11 cellular contexts compared by ENCODE assay signal in genomic region chr12:43407816-43408645, GRCh38.
DNase-seq lines count a peak whose midpoint lies in the region; ATAC-seq and TF ChIP-seq lines count a peak whose summit lies in the region.
"Had no signal": no experiment of that assay in that cellular context is flagged by ENCODE, and none has a peak within 500 bp of the region (broad histone marks: within the 10 kb centered on the region; RNA-seq: fewer than 3 reads in every experiment).

No MANE protein-coding gene starts in this region.

- DNase-seq in OCI-M1 (lab: John Stamatoyannopoulos, UW) (peak; percentile 19), retinal pigment epithelial cell (ENCODE audit: low read depth) (peak; percentile 39), right cardiac atrium (no peak), NCI-H2171 (lab: John Stamatoyannopoulos, UW) (no peak), NCI-H345 treated with DMSO at 0.1 percent for 48 hours (lab: John Stamatoyannopoulos, UW; ENCODE audit: unreplicated experiment) (no peak)
- no peak for DNase-seq in activated CD4-positive, alpha-beta memory T cell treated with anti-CD3 and anti-CD28 coated beads for 36 hours
- DNase-seq: GDM1, naive B cell, NCI-H2227 treated with DMSO at 0.1 percent for 48 hours had no signal

- ATAC-seq in GM18909 (IDR thresholded peaks at IDR 0.05; ENCODE audit: poor library complexity, unreplicated experiment) (peak; percentile 74), HG02763 (IDR thresholded peaks at IDR 0.05; ENCODE audit: unreplicated experiment) (peak; percentile 81), right cardiac atrium (no peak)

- no peak overlapping the region for H3K4me3 ChIP-seq in retinal pigment epithelial cell (ENCODE audit: low read length)
- H3K4me3 ChIP-seq in right cardiac atrium (ENCODE audit: low read length) = no peak overlapping the region

- TF ChIP-seq CTCF in retinal pigment epithelial cell (conservative IDR thresholded peaks at IDR 0.05; ENCODE audit: low read depth, low read length) = no peak

- H3K27ac ChIP-seq in right cardiac atrium (ENCODE audit: low read length) = no peak overlapping the region

- no peaks in the 10 kb centered on the region for H3K27me3 ChIP-seq in right cardiac atrium (ENCODE audit: control insufficient read depth, insufficient read depth)

- no peaks in the 10 kb centered on the region for H3K9me3 ChIP-seq in right cardiac atrium (ENCODE audit: control insufficient read depth, low read length)

- no peaks in the 10 kb centered on the region for H3K27me3 Mint-ChIP-seq in activated CD4-positive, alpha-beta memory T cell treated with anti-CD3 and anti-CD28 coated beads for 36 hours
- H3K27me3 Mint-ChIP-seq: naive B cell had no signal

- H3K9me3 Mint-ChIP-seq in activated CD4-positive, alpha-beta memory T cell treated with anti-CD3 and anti-CD28 coated beads for 36 hours = no peaks in the 10 kb centered on the region

- H3K36me3 Mint-ChIP-seq in activated CD4-positive, alpha-beta memory T cell treated with anti-CD3 and anti-CD28 coated beads for 36 hours = no peaks in the 10 kb centered on the region
- H3K36me3 Mint-ChIP-seq: naive B cell had no signal

- H3K4me1 Mint-ChIP-seq in activated CD4-positive, alpha-beta memory T cell treated with anti-CD3 and anti-CD28 coated beads for 36 hours (ENCODE audit: low read depth) = no peaks in the 10 kb centered on the region
- H3K4me1 Mint-ChIP-seq: naive B cell had no signal

- WGBS in right cardiac atrium = 52% methylated on average over 1 of the region's 1 CpG

- POLR2A ChIA-PET in activated CD4-positive, alpha-beta memory T cell treated with anti-CD3 and anti-CD28 coated beads for 36 hours (lab: Charles Lee) = no interaction called here

- no peak overlapping the region for H3K27ac Mint-ChIP-seq in activated CD4-positive, alpha-beta memory T cell treated with anti-CD3 and anti-CD28 coated beads for 36 hours
- H3K27ac Mint-ChIP-seq: naive B cell had no signal

- H3K4me3 Mint-ChIP-seq in activated CD4-positive, alpha-beta memory T cell treated with anti-CD3 and anti-CD28 coated beads for 36 hours = no peak overlapping the region
- H3K4me3 Mint-ChIP-seq: naive B cell had no signal

- CTCF ChIA-PET in activated CD4-positive, alpha-beta memory T cell treated with anti-CD3 and anti-CD28 coated beads for 36 hours (lab: Charles Lee) = no interaction called here

- intact Hi-C loops in right cardiac atrium (cut with DNase I) = no loop called here
- intact Hi-C loops in activated CD4-positive, alpha-beta memory T cell treated with anti-CD3 and anti-CD28 coated beads for 36 hours (cut with micrococcal nuclease) = no loop called here

- H3K4me1 ChIP-seq in right cardiac atrium (ENCODE audit: control insufficient read depth, insufficient read depth, low read length) = no peaks in the 10 kb centered on the region

Comparison
In these comparisons a context has a peak if more than half of its experiments do, and no peak if none do; other contexts are left out.
1. ATAC-seq: peak in GM18909 (single experiment) and HG02763 (single experiment); none in right cardiac atrium (0 of 2).
2. DNase-seq: peak in OCI-M1 (single experiment) and retinal pigment epithelial cell (single experiment); none in right cardiac atrium (0 of 3), activated CD4-positive, alpha-beta memory T cell treated with anti-CD3 and anti-CD28 coated beads for 36 hours (single experiment), NCI-H2171 (single experiment) and NCI-H345 treated with DMSO at 0.1 percent for 48 hours (single experiment).